ENCODE assay signal across 36 cellular contexts in the genomic region with DNA sequence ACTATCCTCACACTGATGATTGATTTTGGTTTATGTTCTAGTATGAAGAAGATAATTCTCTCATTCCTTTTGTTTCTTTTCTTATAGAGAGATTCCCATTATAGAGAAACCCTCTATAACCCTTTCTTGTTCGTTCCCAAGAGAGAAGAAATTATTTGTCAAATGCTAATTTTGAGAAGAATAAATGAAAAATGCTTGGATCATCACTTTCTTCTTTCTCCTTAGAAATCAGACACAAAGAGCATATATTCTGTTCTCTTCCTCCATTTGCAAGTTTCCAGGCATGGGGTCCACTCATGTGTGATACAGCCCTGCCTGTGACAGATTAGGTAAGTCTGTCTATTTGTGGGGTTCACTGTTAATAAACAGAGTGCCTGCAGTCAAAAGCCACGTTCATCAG.
DNase-seq lines count a peak whose midpoint lies in the region; ATAC-seq, FAIRE-seq and TF ChIP-seq lines count a peak whose summit lies in the region.
"Had no signal": no experiment of that assay in that cellular context is flagged by ENCODE, and none has a peak within 500 bp of the region (broad histone marks: within the 10 kb centered on the region; RNA-seq: fewer than 3 reads in every experiment).

No MANE protein-coding gene starts in this region.

- no peak overlapping the region for H3K27ac Mint-ChIP-seq in GM23338
- no peak overlapping the region for H3K27ac Mint-ChIP-seq in activated T-helper 2 cell treated with anti-CD3 and anti-CD28 coated beads, Interferon-gamma antibody, Interleukin-2, Interleukin-4, amounts not matched to agents 10 μg/mL and 5 μg/mL and 100 μg/mL, durations not matched to agents 14 hours and 24 hours and 36 hours
- no peak overlapping the region for H3K27ac Mint-ChIP-seq in activated naive CD8-positive, alpha-beta T cell treated with anti-CD3 and anti-CD28 coated beads for 36 hours
- H3K27ac Mint-ChIP-seq: B cell; CD14-positive monocyte; CD4-positive, alpha-beta memory T cell; CD4-positive, alpha-beta T cell; CD4-positive, CD25-positive, alpha-beta regulatory T cell; CD8-positive, alpha-beta memory T cell; CD8-positive, alpha-beta T cell had no signal

- H2AK5ac ChIP-seq in IMR-90 (ENCODE audit: low read depth, low read length) = no peak overlapping the region

- H3K9me3 ChIP-seq in HepG2 (ENCODE audit: low read length) (no peaks in the 10 kb centered on the region), right lobe of liver (no peaks in the 10 kb centered on the region), A549 (peaks cover 3% of the 10 kb centered on the region; the same call in 1 of the 3 replicates), IMR-90 (ENCODE audit: control insufficient read depth, insufficient read depth, low read length) (no peaks in the 10 kb centered on the region)
- H3K9me3 ChIP-seq: BE2C, BLaER1, Caco-2 had no signal

- intact Hi-C loops in HepG2 (cut with micrococcal nuclease; ENCODE audit: unreplicated experiment) = no loop called here
- intact Hi-C loops in right lobe of liver (cut with DNase I) = no loop called here
- intact Hi-C loops in IMR-90 (cut with micrococcal nuclease) = no loop called here
- intact Hi-C loops in activated T-helper 2 cell treated with anti-CD3 and anti-CD28 coated beads, Interferon-gamma antibody, Interleukin-2, Interleukin-4, amounts not matched to agents 10 μg/mL and 5 μg/mL and 100 μg/mL, durations not matched to agents 14 hours and 24 hours and 36 hours (cut with micrococcal nuclease) = no loop called here

- TF ChIP-seq RAD21 in HepG2 (CRISPR knock-in tag; IDR thresholded peaks at IDR 0.05) (no peak), A549 (conservative IDR thresholded peaks at IDR 0.05 in 1 of 2, IDR thresholded peaks at IDR 0.05 in 1 of 2) (no peak), IMR-90 (IDR thresholded peaks at IDR 0.05; ENCODE audit: low read length) (no peak)

- no peak overlapping the region for H3K56ac ChIP-seq in IMR-90 (ENCODE audit: extremely low read depth, insufficient read depth, low read length)

- dilution Hi-C loops in IMR-90 (cut with HindIII; ENCODE audit: low sequenced_read_pairs, unreplicated experiment) = no loop called here

- TF ChIP-seq EP300 in HepG2 (IDR thresholded peaks at IDR 0.05; ENCODE audit: low read depth in 2 of 2, low read length in 2 of 2) (no peak), HepG2 (CRISPR knock-in tag; IDR thresholded peaks at IDR 0.05; ENCODE audit: borderline replicate concordance) (no peak), A549 (IDR thresholded peaks at IDR 0.05) (no peak)

- no peak for DNase-seq in HepG2 (ENCODE audit: low spot score)
- DNase-seq in right lobe of liver = no peak
- no peak for DNase-seq in A549 (ENCODE audit: low read depth in 1 of 2, low spot score in 1 of 2)
- DNase-seq in GM23338 (ENCODE audit: low spot score) = no peak
- DNase-seq in IMR-90 = no peak
- DNase-seq in activated T-helper 2 cell treated with anti-CD3 and anti-CD28 coated beads, Interferon-gamma antibody, Interleukin-2, Interleukin-4, amounts not matched to agents 10 μg/mL and 5 μg/mL and 100 μg/mL, durations not matched to agents 14 hours and 24 hours and 36 hours (ENCODE audit: low spot score) = no peak
- no peak for DNase-seq in NCI-H1436 (lab: John Stamatoyannopoulos, UW)
- no peak for DNase-seq in activated naive CD8-positive, alpha-beta T cell treated with anti-CD3 and anti-CD28 coated beads for 36 hours
- DNase-seq: 8988T; ACHN; AML-193; BE2C; C1 segment of cervical spinal cord; Caco-2; Calu3; CD4-positive, alpha-beta memory T cell; CD4-positive, alpha-beta T cell; CD4-positive, CD25-positive, alpha-beta regulatory T cell; CD8-positive, alpha-beta memory T cell; CD8-positive, alpha-beta T cell; COR-L47; DMS 273 treated with DMSO at 0.1 percent for 48 hours; DMS153; DMS53; DMS79; DMS79 treated with DMSO at 0.1 percent for 48 hours; DND-41; EL had no signal

- H2BK20ac ChIP-seq in IMR-90 (ENCODE audit: low read depth, low read length) = no peak overlapping the region

- H3K4me2 ChIP-seq in HepG2 (ENCODE audit: low read depth, low read length) (no peak overlapping the region), A549 (no peak overlapping the region), GM23338 (no peak overlapping the region), IMR-90 (ENCODE audit: low read depth, low read length) (no peak overlapping the region)
- H3K4me2 ChIP-seq: BLaER1; BLaER1 treated with 17β-estradiol and CSF1 and Interleukin-3, amounts not matched to agents 10 nM and 100 nM had no signal

- TF ChIP-seq POLR2A in HepG2 (IDR thresholded peaks at IDR 0.05; ENCODE audit: insufficient read depth in 1 of 2, low read depth in 2 of 2, low read length in 2 of 2) (no peak), right lobe of liver (IDR thresholded peaks at IDR 0.05) (no peak), A549 (IDR thresholded peaks at IDR 0.05; ENCODE audit: low read length) (no peak), IMR-90 (IDR thresholded peaks at IDR 0.05; ENCODE audit: low read depth, low read length) (no peak)

- BruUV-seq in HepG2 (replicated peaks; lab: Mats Ljungman, UMichigan) (no TSS peak), IMR-90 (replicated peaks; lab: Mats Ljungman, UMichigan) (no TSS peak)

- H3K9ac ChIP-seq in HepG2 (ENCODE audit: insufficient read depth, low read depth, low read length) (no peak overlapping the region), IMR-90 (ENCODE audit: low read depth, low read length) (no peak overlapping the region)
- H3K9ac ChIP-seq: BLaER1; BLaER1 treated with 17β-estradiol and CSF1 and Interleukin-3, amounts not matched to agents 10 nM and 100 nM had no signal

- POLR2A ChIA-PET in HepG2 (lab: Yijun Ruan, JAX) = no interaction called here
- POLR2A ChIA-PET in A549 (lab: Yijun Ruan, JAX) = no interaction called here
- POLR2A ChIA-PET in IMR-90 (lab: Charles Lee; ENCODE audit: unreplicated experiment) = no interaction called here

- ATAC-seq in HepG2 (no peak), right lobe of liver (no peak), A549 (no peak), GM23338 (no peak), IMR-90 (ENCODE audit: low read depth) (no peak)
- ATAC-seq: CD8-positive, alpha-beta T cell had no signal

- peaks cover 4% of the 10 kb centered on the region; the same call in 1 of the 3 replicates for H3K36me3 Mint-ChIP-seq in GM23338 (ENCODE audit: low read depth)
- no peaks in the 10 kb centered on the region for H3K36me3 Mint-ChIP-seq in activated T-helper 2 cell treated with anti-CD3 and anti-CD28 coated beads, Interferon-gamma antibody, Interleukin-2, Interleukin-4, amounts not matched to agents 10 μg/mL and 5 μg/mL and 100 μg/mL, durations not matched to agents 14 hours and 24 hours and 36 hours (ENCODE audit: low read depth)
- H3K36me3 Mint-ChIP-seq in activated naive CD8-positive, alpha-beta T cell treated with anti-CD3 and anti-CD28 coated beads for 36 hours = no peaks in the 10 kb centered on the region
- H3K36me3 Mint-ChIP-seq: CD14-positive monocyte; CD4-positive, alpha-beta memory T cell; CD4-positive, CD25-positive, alpha-beta regulatory T cell; CD8-positive, alpha-beta memory T cell; CD8-positive, alpha-beta T cell had no signal

- no peak overlapping the region for H4K91ac ChIP-seq in IMR-90 (ENCODE audit: insufficient read depth, low read depth, low read length)

- H3K79me2 ChIP-seq in HepG2 (ENCODE audit: insufficient read depth, low read length) = no peaks in the 10 kb centered on the region
- no peaks in the 10 kb centered on the region for H3K79me2 ChIP-seq in GM23338 (replicated peaks; ENCODE audit: insufficient read depth)

- H3K4me3 ChIP-seq in HepG2 (replicated peaks in 1 of 3; ENCODE audit: insufficient read depth in 1 of 3, low read depth in 2 of 3, low read length in 3 of 3) (no peak overlapping the region), right lobe of liver (no peak overlapping the region), A549 (no peak overlapping the region), GM23338 (no peak overlapping the region), IMR-90 (ENCODE audit: insufficient read depth, low read depth, low read length) (no peak overlapping the region)
- H3K4me3 ChIP-seq: BLaER1; BLaER1 treated with 17β-estradiol and CSF1 and Interleukin-3, amounts not matched to agents 10 nM and 100 nM had no signal

- CTCF ChIA-PET in HepG2 (lab: Yijun Ruan, JAX; ENCODE audit: low intra/inter-chr PET ratio, low total read pairs) = no interaction called here
- CTCF ChIA-PET in A549 (lab: Yijun Ruan, JAX) = no interaction called here
- CTCF ChIA-PET in IMR-90 (lab: Yijun Ruan, JAX) = interaction anchor here (0.8 kb wide), 1 partner anchor 21 kb away, joined by 3 read pairs; no protein-coding TSS in a partner anchor

- H3K27me3 ChIP-seq in HepG2 (ENCODE audit: control insufficient read depth in 1 of 2, insufficient read depth in 2 of 2, low read length in 2 of 2) (no peaks in the 10 kb centered on the region), right lobe of liver (no peaks in the 10 kb centered on the region), GM23338 (ENCODE audit: insufficient read depth) (no peaks in the 10 kb centered on the region), IMR-90 (ENCODE audit: control insufficient read depth, insufficient read depth, low read length) (no peaks in the 10 kb centered on the region)
- H3K27me3 ChIP-seq: BE2C; BLaER1; BLaER1 treated with 17β-estradiol and CSF1 and Interleukin-3, amounts not matched to agents 10 nM and 100 nM had no signal

- H3K18ac ChIP-seq in IMR-90 (ENCODE audit: low read depth, low read length) = no peak overlapping the region

- no peaks in the 10 kb centered on the region for H3K79me1 ChIP-seq in IMR-90 (ENCODE audit: low read depth in 1 of 2, low read length in 2 of 2)

- H3K27ac ChIP-seq in HepG2 (ENCODE audit: extremely low read length, insufficient read depth, low read length) (no peak overlapping the region), right lobe of liver (no peak overlapping the region), A549 (no peak overlapping the region), GM23338 (ENCODE audit: low read depth) (no peak overlapping the region), IMR-90 (ENCODE audit: insufficient read depth, low read length) (no peak overlapping the region)
- H3K27ac ChIP-seq: 22Rv1; BLaER1; BLaER1 treated with 17β-estradiol and CSF1 and Interleukin-3, amounts not matched to agents 10 nM and 100 nM; C4-2B had no signal

- no peak overlapping the region for H3K4me3 Mint-ChIP-seq in GM23338
- H3K4me3 Mint-ChIP-seq in activated T-helper 2 cell treated with anti-CD3 and anti-CD28 coated beads, Interferon-gamma antibody, Interleukin-2, Interleukin-4, amounts not matched to agents 10 μg/mL and 5 μg/mL and 100 μg/mL, durations not matched to agents 14 hours and 24 hours and 36 hours (ENCODE audit: low read depth) = no peak overlapping the region
- H3K4me3 Mint-ChIP-seq in activated naive CD8-positive, alpha-beta T cell treated with anti-CD3 and anti-CD28 coated beads for 36 hours = no peak overlapping the region
- H3K4me3 Mint-ChIP-seq: B cell; CD14-positive monocyte; CD4-positive, alpha-beta memory T cell; CD4-positive, alpha-beta T cell; CD4-positive, CD25-positive, alpha-beta regulatory T cell; CD8-positive, alpha-beta memory T cell; CD8-positive, alpha-beta T cell had no signal

- H2AK9ac ChIP-seq in IMR-90 (replicated peaks; ENCODE audit: low read depth, low read length, poor library complexity) = no peak overlapping the region

- no peak overlapping the region for H3K4ac ChIP-seq in IMR-90 (ENCODE audit: low read depth, low read length)

- H2BK120ac ChIP-seq in IMR-90 (ENCODE audit: low read depth, low read length) = no peak overlapping the region

- no peaks in the 10 kb centered on the region for H3K4me1 Mint-ChIP-seq in GM23338
- H3K4me1 Mint-ChIP-seq in activated T-helper 2 cell treated with anti-CD3 and anti-CD28 coated beads, Interferon-gamma antibody, Interleukin-2, Interleukin-4, amounts not matched to agents 10 μg/mL and 5 μg/mL and 100 μg/mL, durations not matched to agents 14 hours and 24 hours and 36 hours (ENCODE audit: low read depth) = no peaks in the 10 kb centered on the region
- no peaks in the 10 kb centered on the region for H3K4me1 Mint-ChIP-seq in activated naive CD8-positive, alpha-beta T cell treated with anti-CD3 and anti-CD28 coated beads for 36 hours
- H3K4me1 Mint-ChIP-seq: B cell; CD14-positive monocyte; CD4-positive, alpha-beta memory T cell; CD4-positive, CD25-positive, alpha-beta regulatory T cell; CD8-positive, alpha-beta memory T cell had no signal

- H4K20me1 ChIP-seq in HepG2 (ENCODE audit: insufficient read depth, low read length) = no peaks in the 10 kb centered on the region
- no peaks in the 10 kb centered on the region for H4K20me1 ChIP-seq in GM23338 (replicated peaks; ENCODE audit: insufficient read depth)
- H4K20me1 ChIP-seq in IMR-90 (ENCODE audit: insufficient read depth, low read length) = no peaks in the 10 kb centered on the region
- H4K20me1 ChIP-seq: BLaER1; BLaER1 treated with 17β-estradiol and CSF1 and Interleukin-3, amounts not matched to agents 10 nM and 100 nM had no signal

- peaks cover 9% of the 10 kb centered on the region for H3K9me3 Mint-ChIP-seq in GM23338
- no peaks in the 10 kb centered on the region for H3K9me3 Mint-ChIP-seq in activated T-helper 2 cell treated with anti-CD3 and anti-CD28 coated beads, Interferon-gamma antibody, Interleukin-2, Interleukin-4, amounts not matched to agents 10 μg/mL and 5 μg/mL and 100 μg/mL, durations not matched to agents 14 hours and 24 hours and 36 hours
- peaks cover 5% of the 10 kb centered on the region for H3K9me3 Mint-ChIP-seq in activated naive CD8-positive, alpha-beta T cell treated with anti-CD3 and anti-CD28 coated beads for 36 hours
- H3K9me3 Mint-ChIP-seq: CD4-positive, alpha-beta T cell; CD8-positive, alpha-beta T cell had no signal

- H3K14ac ChIP-seq in IMR-90 (replicated peaks; ENCODE audit: low read depth, low read length) = no peak overlapping the region

- no peak overlapping the region for H4K5ac ChIP-seq in IMR-90 (ENCODE audit: low read depth, low read length)

- in situ Hi-C loops in HepG2 (cut with HindIII; ENCODE audit: extremely low pct_ligation_motif_present, low pct_unique_long_range_greater_than_20kb) = no loop called here
- in situ Hi-C loops in IMR-90 (cut with MboI; ENCODE audit: low sequenced_read_pairs) = no loop called here

- H4K8ac ChIP-seq in IMR-90 (ENCODE audit: low read depth in 2 of 2, low read length in 2 of 2) = no peak overlapping the region

- peaks cover 4% of the 10 kb centered on the region; the same call in 1 of the 2 replicates for H3K9me2 ChIP-seq in GM23338 (ENCODE audit: insufficient read depth)

- FAIRE-seq in HepG2 (lab: Jason Lieb, UNC) (no peak), A549 (lab: Jason Lieb, UNC) (peak; percentile 68)
- FAIRE-seq: A204.1, D721Med had no signal

- no peaks in the 10 kb centered on the region for H3K4me1 ChIP-seq in HepG2 (ENCODE audit: insufficient read depth, low read length)
- H3K4me1 ChIP-seq in right lobe of liver = no peaks in the 10 kb centered on the region
- no peaks in the 10 kb centered on the region for H3K4me1 ChIP-seq in A549
- no peaks in the 10 kb centered on the region for H3K4me1 ChIP-seq in GM23338 (ENCODE audit: insufficient read depth)
- H3K4me1 ChIP-seq in IMR-90 (ENCODE audit: control insufficient read depth, insufficient read depth, low read length) = no peaks in the 10 kb centered on the region
- H3K4me1 ChIP-seq: BE2C; BLaER1; BLaER1 treated with 17β-estradiol and CSF1 and Interleukin-3, amounts not matched to agents 10 nM and 100 nM; Caco-2 had no signal

- H3K9me1 ChIP-seq in IMR-90 (ENCODE audit: insufficient read depth, low read length) = no peaks in the 10 kb centered on the region

- 7% methylated on average over 2 of the region's 2 CpGs for WGBS in HepG2 (ENCODE audit: low lambda C conversion rate)
- WGBS in right lobe of liver (ENCODE audit: insufficient coverage, low coverage, low lambda C conversion rate, missing lambda C conversion rate) = 66% methylated on average over 2 of the region's 2 CpGs
- 23% methylated on average over 2 of the region's 2 CpGs for WGBS in A549 (ENCODE audit: missing lambda C conversion rate)
- WGBS in IMR-90 (ENCODE audit: extremely low coverage in 2 of 2, insufficient read length in 1 of 2), 2 experiments = no CpG with 5 or more reads among the region's 2 CpGs

- no peak overlapping the region for H2AFZ ChIP-seq in HepG2 (ENCODE audit: low read length)
- H2AFZ ChIP-seq in GM23338 = 0 out of 2 replicates have a peak overlapping the region, but pooled peaks have one; percentile 13
- H2AFZ ChIP-seq in IMR-90 (replicated peaks; ENCODE audit: low read length, poor library complexity) = no peak overlapping the region

- H3K23ac ChIP-seq in IMR-90 (ENCODE audit: low read depth, low read length) = no peak overlapping the region

- no peak overlapping the region for H2BK5ac ChIP-seq in IMR-90 (ENCODE audit: low read depth, low read length, poor library complexity, severe bottlenecking)

- H3K36me3 ChIP-seq in HepG2 (replicated peaks in 1 of 2; ENCODE audit: control insufficient read depth in 1 of 2, insufficient read depth in 2 of 2, low read length in 2 of 2) (no peaks in the 10 kb centered on the region), right lobe of liver (no peaks in the 10 kb centered on the region), GM23338 (ENCODE audit: insufficient read depth) (no peaks in the 10 kb centered on the region), IMR-90 (ENCODE audit: control insufficient read depth, insufficient read depth, low read length) (no peaks in the 10 kb centered on the region)
- H3K36me3 ChIP-seq: BE2C; BLaER1; BLaER1 treated with 17β-estradiol and CSF1 and Interleukin-3, amounts not matched to agents 10 nM and 100 nM had no signal

- TF ChIP-seq CTCF in HepG2 (CRISPR knock-in tag; IDR thresholded peaks at IDR 0.05) (no peak), right lobe of liver (IDR thresholded peaks at IDR 0.05) (no peak), A549 (IDR thresholded peaks at IDR 0.05) (no peak), GM23338 (conservative IDR thresholded peaks at IDR 0.05; ENCODE audit: low read depth in 2 of 2) (no peak), IMR-90 (conservative IDR thresholded peaks at IDR 0.05; ENCODE audit: low read depth, low read length) (no peak)

- no peak overlapping the region for H2BK15ac ChIP-seq in IMR-90 (ENCODE audit: low read depth, low read length)

- no peaks in the 10 kb centered on the region for H3F3A ChIP-seq in GM23338 (replicated peaks; ENCODE audit: low read depth)

- no peaks in the 10 kb centered on the region for H3K27me3 Mint-ChIP-seq in GM23338 (ENCODE audit: insufficient read depth, low read depth, poor library complexity)
- peaks cover 12% of the 10 kb centered on the region for H3K27me3 Mint-ChIP-seq in activated T-helper 2 cell treated with anti-CD3 and anti-CD28 coated beads, Interferon-gamma antibody, Interleukin-2, Interleukin-4, amounts not matched to agents 10 μg/mL and 5 μg/mL and 100 μg/mL, durations not matched to agents 14 hours and 24 hours and 36 hours (ENCODE audit: low read depth)
- peaks cover 10% of the 10 kb centered on the region for H3K27me3 Mint-ChIP-seq in activated naive CD8-positive, alpha-beta T cell treated with anti-CD3 and anti-CD28 coated beads for 36 hours
- H3K27me3 Mint-ChIP-seq: CD4-positive, alpha-beta T cell had no signal
